ENCODE assay signal across 8 cellular contexts in the genomic region with DNA sequence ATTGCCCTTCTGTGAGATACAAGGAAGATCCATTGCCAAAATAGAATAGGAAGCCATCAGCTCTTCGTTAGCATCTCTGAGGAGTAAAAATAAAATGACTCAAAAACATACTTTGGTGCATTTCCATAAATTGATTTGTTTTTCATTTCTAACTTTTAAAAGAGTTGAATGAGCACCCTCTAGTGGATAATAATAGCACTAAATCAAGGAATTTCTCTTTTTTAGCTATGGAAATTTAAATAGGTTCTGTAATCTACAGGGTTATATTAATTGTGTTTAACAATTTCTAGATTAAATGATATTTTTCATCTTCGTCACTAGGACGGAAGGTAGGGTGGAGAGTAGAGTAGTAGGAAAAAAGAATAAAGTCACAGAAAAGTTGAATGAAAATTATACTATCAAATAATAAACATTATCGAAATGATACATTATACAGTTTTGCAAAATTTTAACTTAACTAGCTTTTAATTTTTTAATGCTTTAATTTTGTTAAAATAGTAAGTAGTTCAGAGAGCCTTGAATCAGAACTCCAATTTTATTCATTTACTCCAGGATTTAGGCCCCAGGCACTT. TPM values are rescaled to one million over a fixed set of nuclear protein-coding genes. Genes with fewer than 3 reads are reported as not detected.
DNase-seq lines count a peak whose midpoint lies in the region; ATAC-seq, FAIRE-seq and TF ChIP-seq lines count a peak whose summit lies in the region.

No MANE protein-coding gene starts in this region.

- CTCF ChIA-PET in A549 (lab: Yijun Ruan, JAX) = interaction anchor here (0.7 to 4.4 kb wide), 12 partner anchors 8 to 162 kb away, joined by 3 to 28 read pairs (median 4); no protein-coding TSS in a partner anchor

- TF ChIP-seq CTCF in A549 (IDR thresholded peaks at IDR 0.05) (peak; percentile 65), fibroblast of villous mesenchyme (IDR thresholded peaks at IDR 0.05; ENCODE audit: insufficient read depth, low read depth, low read length) (peak; percentile 44), tibial artery (IDR thresholded peaks at IDR 0.05) (peak; percentile 60 to 62)

- no peak for ATAC-seq in A549
- ATAC-seq in GM18861 (IDR thresholded peaks at IDR 0.05; ENCODE audit: unreplicated experiment) = no peak

- TF ChIP-seq RAD21 in A549 (conservative IDR thresholded peaks at IDR 0.05 in 1 of 2, IDR thresholded peaks at IDR 0.05 in 1 of 2) = peak; percentile 52 to 55

- H3K27ac ChIP-seq in A549 (no peak overlapping the region), SK-N-MC (no peak overlapping the region), tibial artery (no peak overlapping the region)

- H3K4me1 ChIP-seq in A549 (peaks cover 12% of the 10 kb centered on the region; the same call in 2 of the 3 replicates), tibial artery (peaks cover 0 to 24% (median 9%) of the 10 kb centered on the region in 4 donors)

- H3K36me3 ChIP-seq in SK-N-MC (ENCODE audit: insufficient read depth, low read length) (peaks cover 19% of the 10 kb centered on the region), tibial artery (peaks cover 0 to 24% (median 0%) of the 10 kb centered on the region in 3 donors)

- FAIRE-seq in A549 (lab: Jason Lieb, UNC) = no peak

- H3K4me3 ChIP-seq in A549 = no peak overlapping the region
- no peak overlapping the region for H3K4me3 ChIP-seq in SK-N-MC
- H3K4me3 ChIP-seq in fibroblast of villous mesenchyme (ENCODE audit: low read depth, low read length) = no peak overlapping the region
- no peak overlapping the region for H3K4me3 ChIP-seq in tibial artery

- H3K9me3 ChIP-seq in A549 (no peaks in the 10 kb centered on the region), SK-N-MC (ENCODE audit: low read depth, low read length) (no peaks in the 10 kb centered on the region), tibial artery (no peaks in the 10 kb centered on the region)

- TF ChIP-seq POLR2A in A549 (IDR thresholded peaks at IDR 0.05; ENCODE audit: low read length) = no peak

- POLR2A ChIA-PET in A549 (lab: Yijun Ruan, JAX) = interaction anchor here (0.6 to 1.2 kb wide), 2 partner anchors 90 to 1546 kb away, joined by 3 to 5 read pairs; a partner anchor contains a TSS

- no peaks in the 10 kb centered on the region for H3K27me3 ChIP-seq in tibial artery

- intact Hi-C loops in tibial artery (cut with DNase I; ENCODE audit: low total_unique reads) = loop anchor here (5.0 kb wide), 1 partner anchor 62 kb away; no protein-coding TSS in a partner anchor

- TF ChIP-seq EP300 in A549 (IDR thresholded peaks at IDR 0.05) = no peak

- no peak overlapping the region for H3K4me2 ChIP-seq in A549

- H3K9ac ChIP-seq in SK-N-MC (ENCODE audit: insufficient read length) = peak overlapping the region; percentile 45

- DNase-seq in A549 (ENCODE audit: low read depth in 1 of 2, low spot score in 1 of 2) (peak in 1 of 2 experiments; percentile 10), GM04504 (ENCODE audit: low read depth) (peak; percentile 6), SK-N-MC (ENCODE audit: low read depth, low spot score) (no peak), fibroblast of villous mesenchyme (ENCODE audit: low read depth) (peak; percentile 39), tibial artery (no peak), NCI-H524 treated with DMSO at 0.1 percent for 48 hours (lab: John Stamatoyannopoulos, UW) (no peak)
- no peak for DNase-seq in activated T-cell treated with anti-CD3 and anti-CD28 coated beads, Interleukin-2, amount 50 U/mL, for 1 hour

- 4% methylated on average over 4 of the region's 4 CpGs for WGBS in A549 (ENCODE audit: missing lambda C conversion rate)

TF ChIP-seq in A549, 52 proteins besides CTCF, POLR2A, EP300 and RAD21:
- TF ChIP-seq BHLHE40 (IDR thresholded peaks at IDR 0.05; ENCODE audit: low read depth, low read length) (no peak), SMC3 (IDR thresholded peaks at IDR 0.05) (peak; percentile 48; the same call in 2 of the 3 replicates)

RNA-seq across cellular contexts. Expression of a gene that starts 6.5 kb away (rescaled TPM):
- polyA plus RNA-seq in A549 (2011; rRNA removed) = 13.5 and 22.5 TPM in 2 replicates
- 4.8 and 5.6 TPM in 2 replicates for polyA plus RNA-seq in A549 (2012; cell fraction: cytosol; rRNA removed)
- 2.3 and 3.8 TPM in 2 replicates for polyA plus RNA-seq in A549 (2012; cell fraction: nucleus; rRNA removed)
- polyA plus RNA-seq in A549 (2017; fragmentation: RNase III; extraction: RNeasy Plus Mini Kit Qiagen cat#74134 plus additional on column Dnase treatment) = 8.6 to 11.0 TPM (median 8.8 TPM) in 3 replicates
- polyA minus RNA-seq in A549 (2011; rRNA and poly(A)+ RNA removed) = 22.3 and 25.7 TPM in 2 replicates
- total RNA-seq in fibroblast of villous mesenchyme = 13.4 and 15.5 TPM in 2 replicates

RNA-seq across cellular contexts. Expression of a gene that starts 6.6 kb away (rescaled TPM):
- polyA plus RNA-seq in A549 (2011; rRNA removed) (5.4 and 6.2 TPM in 2 replicates), A549 (2017; fragmentation: RNase III; extraction: RNeasy Plus Mini Kit Qiagen cat#74134 plus additional on column Dnase treatment) (6.3 to 6.8 TPM (median 6.4 TPM) in 3 replicates)
- 1.4 and 1.5 TPM in 2 replicates for polyA plus RNA-seq in A549 (2012; cell fraction: cytosol; rRNA removed)
- 0.68 and 0.82 TPM in 2 replicates for polyA plus RNA-seq in A549 (2012; cell fraction: nucleus; rRNA removed)
- 3.5 and 3.7 TPM in 2 replicates for polyA minus RNA-seq in A549 (2011; rRNA and poly(A)+ RNA removed)
- 3.2 and 4.7 TPM in 2 replicates for total RNA-seq in fibroblast of villous mesenchyme

RNA-seq across cellular contexts. Expression of a gene that starts 40.9 kb away (rescaled TPM):
- polyA plus RNA-seq in A549 (2011; rRNA removed) (0.08 and 0.17 TPM in 2 replicates), A549 (2017; fragmentation: RNase III; extraction: RNeasy Plus Mini Kit Qiagen cat#74134 plus additional on column Dnase treatment) (not detected in 3 replicates)
- polyA plus RNA-seq in A549 (2012; cell fraction: cytosol; rRNA removed) = not detected in 2 replicates
- not detected in 2 replicates for polyA plus RNA-seq in A549 (2012; cell fraction: nucleus; rRNA removed)
- polyA minus RNA-seq in A549 (2011; rRNA and poly(A)+ RNA removed) = not detected in 2 replicates
- not detected in 2 replicates for total RNA-seq in fibroblast of villous mesenchyme

Comparison
In these comparisons a context has a peak if more than half of its experiments do, and no peak if none do; other contexts are left out.
1. DNase-seq: peak in GM04504 (single experiment) and fibroblast of villous mesenchyme (single experiment); none in SK-N-MC (single experiment), tibial artery (0 of 2), activated T-cell treated with anti-CD3 and anti-CD28 coated beads, Interleukin-2, amount 50 U/mL, for 1 hour (single experiment) and NCI-H524 treated with DMSO at 0.1 percent for 48 hours (single experiment).
2. Peak in every context shown above with its lines, with median percentiles within 50 percentile points of each other: CTCF ChIP-seq.